24 cellular contexts compared by ENCODE assay signal in genomic region chr12:39878753-39879152, GRCh38.
DNase-seq lines count a peak whose midpoint lies in the region; ATAC-seq, FAIRE-seq and TF ChIP-seq lines count a peak whose summit lies in the region.
"Had no signal": no experiment of that assay in that cellular context is flagged by ENCODE, and none has a peak within 500 bp of the region (broad histone marks: within the 10 kb centered on the region; RNA-seq: fewer than 3 reads in every experiment).

No MANE protein-coding gene starts in this region.

- H3K9me3 ChIP-seq in A549 (peaks cover 12% of the 10 kb centered on the region; the same call in 2 of the 3 replicates), K562 (replicated peaks; ENCODE audit: control insufficient read depth, insufficient read depth, low read depth, low read length) (peaks cover 3% of the 10 kb centered on the region; the same call in 1 of the 2 replicates)
- H3K9me3 ChIP-seq: BE2C had no signal

- TF ChIP-seq RAD21 in A549 (conservative IDR thresholded peaks at IDR 0.05 in 1 of 2, IDR thresholded peaks at IDR 0.05 in 1 of 2) (no peak), K562 (CRISPR knock-in tag; conservative IDR thresholded peaks at IDR 0.05 in 1 of 2, IDR thresholded peaks at IDR 0.05 in 1 of 2) (no peak)

- DNase-seq in A549 (ENCODE audit: low read depth in 1 of 2, low spot score in 1 of 2) = no peak
- DNase-seq in K562 (ENCODE audit: extremely low read depth in 1 of 4, low spot score in 3 of 4) = no peak
- peak; percentile 5 for DNase-seq in iPS DF 19.7 (ENCODE audit: low read depth, low spot score)
- no peak for DNase-seq in RCC 7860 (ENCODE audit: low spot score)
- no peak for DNase-seq in glutamatergic neuron
- DNase-seq in KG1 (lab: John Stamatoyannopoulos, UW) = no peak
- DNase-seq: ACHN; AML-193; BE2C; Calu3; CD4-positive, alpha-beta T cell; CD8-positive, alpha-beta memory T cell; DMS53; DMS79 treated with DMSO at 0.1 percent for 48 hours; GF-D8; GOT3 had no signal

- FAIRE-seq in A549 (lab: Jason Lieb, UNC) (no peak), K562 (lab: Jason Lieb, UNC) (no peak), RCC 7860 (lab: Jason Lieb, UNC) (no peak)
- FAIRE-seq: A204.1, GM12891, GM18507, H54 had no signal

- TF ChIP-seq POLR2A in A549 (IDR thresholded peaks at IDR 0.05; ENCODE audit: low read length) (no peak), K562 (conservative IDR thresholded peaks at IDR 0.05) (no peak)

- no peak overlapping the region for H2AFZ ChIP-seq in K562 (ENCODE audit: low read depth, low read length)

- POLR2A ChIA-PET in A549 (lab: Yijun Ruan, JAX) (no interaction called here), K562 (lab: Yijun Ruan, JAX) (no interaction called here)

- in situ Hi-C loops in K562 (cut with MboI) = no loop called here

- no TSS peak for BruUV-seq in K562 (replicated peaks; lab: Mats Ljungman, UMichigan)

- H3K4me3 ChIP-seq in A549 = no peak overlapping the region
- H3K4me3 ChIP-seq in K562 = no peak overlapping the region
- H3K4me3 ChIP-seq: BLaER1 treated with 17β-estradiol and CSF1 and Interleukin-3, amounts not matched to agents 10 nM and 100 nM; HAP-1 had no signal

- H3K27me3 ChIP-seq in K562 (ENCODE audit: control insufficient read depth in 2 of 2, insufficient read depth in 2 of 2, low read length in 2 of 2) = no peaks in the 10 kb centered on the region
- H3K27me3 ChIP-seq: BLaER1 treated with 17β-estradiol and CSF1 and Interleukin-3, amounts not matched to agents 10 nM and 100 nM had no signal

- ATAC-seq in A549 (no peak), K562 (no peak)

- peaks cover 18% of the 10 kb centered on the region for H3K36me3 Mint-ChIP-seq in glutamatergic neuron (ENCODE audit: unreplicated experiment)

- TF ChIP-seq EP300 in A549 (IDR thresholded peaks at IDR 0.05) (no peak), K562 (IDR thresholded peaks at IDR 0.05; ENCODE audit: low read length) (no peak)

- no peak overlapping the region for H3K27ac Mint-ChIP-seq in glutamatergic neuron (ENCODE audit: unreplicated experiment)
- H3K27ac Mint-ChIP-seq: CD14-positive monocyte; CD4-positive, alpha-beta T cell; CD8-positive, alpha-beta memory T cell had no signal

- H3K4me1 ChIP-seq in A549 (no peaks in the 10 kb centered on the region), K562 (replicated peaks in 1 of 2; ENCODE audit: control insufficient read depth in 2 of 2, insufficient read depth in 2 of 2, low read length in 2 of 2) (no peaks in the 10 kb centered on the region)
- H3K4me1 ChIP-seq: BE2C; BLaER1 treated with 17β-estradiol and CSF1 and Interleukin-3, amounts not matched to agents 10 nM and 100 nM had no signal

- no peaks in the 10 kb centered on the region for H4K20me1 ChIP-seq in K562 (replicated peaks; ENCODE audit: control insufficient read depth, insufficient read depth, low read length)
- H4K20me1 ChIP-seq: BLaER1 treated with 17β-estradiol and CSF1 and Interleukin-3, amounts not matched to agents 10 nM and 100 nM had no signal

- peaks cover 9% of the 10 kb centered on the region for H3K4me1 Mint-ChIP-seq in glutamatergic neuron (ENCODE audit: low read depth, unreplicated experiment)
- H3K4me1 Mint-ChIP-seq: CD14-positive monocyte; CD8-positive, alpha-beta memory T cell had no signal

- H3K27ac ChIP-seq in A549 (no peak overlapping the region), K562 (ENCODE audit: extremely low read depth, low read depth, low read length) (no peak overlapping the region)
- H3K27ac ChIP-seq: 22Rv1; BLaER1 treated with 17β-estradiol and CSF1 and Interleukin-3, amounts not matched to agents 10 nM and 100 nM had no signal

- TF ChIP-seq CTCF in A549 (IDR thresholded peaks at IDR 0.05) (no peak), K562 (IDR thresholded peaks at IDR 0.05 in 2 of 3, conservative IDR thresholded peaks at IDR 0.05 in 1 of 3; ENCODE audit: insufficient read depth in 2 of 3, low read depth in 1 of 3, low read length in 3 of 3) (no peak), glutamatergic neuron (IDR thresholded peaks at IDR 0.05; ENCODE audit: partially characterized antibody, unreplicated experiment) (no peak)

- H3K9me1 ChIP-seq in K562 (ENCODE audit: control insufficient read depth, insufficient read depth, low read length) = no peaks in the 10 kb centered on the region

- intact Hi-C loops in K562 (cut with micrococcal nuclease) = no loop called here

- H3K27me3 Mint-ChIP-seq in glutamatergic neuron (ENCODE audit: unreplicated experiment) = peaks cover 2% of the 10 kb centered on the region
- H3K27me3 Mint-ChIP-seq: CD4-positive, alpha-beta T cell; CD8-positive, alpha-beta memory T cell had no signal

- peaks cover 6% of the 10 kb centered on the region for H3K9me3 Mint-ChIP-seq in glutamatergic neuron (ENCODE audit: unreplicated experiment)

- no peak overlapping the region for H3K9ac ChIP-seq in K562 (ENCODE audit: insufficient read depth in 1 of 2, low read depth in 2 of 2, low read length in 2 of 2)
- H3K9ac ChIP-seq: BLaER1 treated with 17β-estradiol and CSF1 and Interleukin-3, amounts not matched to agents 10 nM and 100 nM had no signal

- CTCF ChIA-PET in A549 (lab: Yijun Ruan, JAX) = interaction anchor here (1.2 kb wide), 1 partner anchor 8 kb away, joined by 4 read pairs; no protein-coding TSS in a partner anchor
- CTCF ChIA-PET in K562 (lab: Yijun Ruan, JAX; ENCODE audit: low intra/inter-chr PET ratio) = no interaction called here

- no peaks in the 10 kb centered on the region for H3K36me3 ChIP-seq in K562 (ENCODE audit: control insufficient read depth, insufficient read depth, low read length)
- H3K36me3 ChIP-seq: BE2C, HAP-1 had no signal

- H3K4me2 ChIP-seq in A549 (no peak overlapping the region), K562 (ENCODE audit: insufficient read depth, low read length) (no peak overlapping the region)
- H3K4me2 ChIP-seq: BLaER1 treated with 17β-estradiol and CSF1 and Interleukin-3, amounts not matched to agents 10 nM and 100 nM had no signal

- H3K79me2 ChIP-seq in K562 (ENCODE audit: control insufficient read depth, insufficient read depth, low read length) = no peaks in the 10 kb centered on the region

- no peak overlapping the region for H3K4me3 Mint-ChIP-seq in glutamatergic neuron (ENCODE audit: unreplicated experiment)
- H3K4me3 Mint-ChIP-seq: CD14-positive monocyte; CD4-positive, alpha-beta T cell; CD8-positive, alpha-beta memory T cell had no signal

TF ChIP-seq in A549, 52 proteins besides CTCF, POLR2A, EP300 and RAD21 (continues in another document):
- TF ChIP-seq ZNF302 (CRISPR knock-in tag; IDR thresholded peaks at IDR 0.05) (no peak), NFE2L2 (conservative IDR thresholded peaks at IDR 0.05; ENCODE audit: low read length) (no peak), HMGXB4 (CRISPR knock-in tag; IDR thresholded peaks at IDR 0.05; ENCODE audit: borderline replicate concordance) (no peak), ZFP36 (IDR thresholded peaks at IDR 0.05; ENCODE audit: borderline replicate concordance, partially characterized antibody) (peak; percentile 82)
- TF ChIP-seq, protein P1, sequence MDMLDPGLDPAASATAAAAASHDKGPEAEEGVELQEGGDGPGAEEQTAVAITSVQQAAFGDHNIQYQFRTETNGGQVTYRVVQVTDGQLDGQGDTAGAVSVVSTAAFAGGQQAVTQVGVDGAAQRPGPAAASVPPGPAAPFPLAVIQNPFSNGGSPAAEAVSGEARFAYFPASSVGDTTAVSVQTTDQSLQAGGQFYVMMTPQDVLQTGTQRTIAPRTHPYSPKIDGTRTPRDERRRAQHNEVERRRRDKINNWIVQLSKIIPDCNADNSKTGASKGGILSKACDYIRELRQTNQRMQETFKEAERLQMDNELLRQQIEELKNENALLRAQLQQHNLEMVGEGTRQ (IDR thresholded peaks at IDR 0.05) = no peak

TF ChIP-seq in K562, 482 proteins besides CTCF, POLR2A, EP300 and RAD21:
- no peak for TF ChIP-seq SMARCA5 (IDR thresholded peaks at IDR 0.05)
- TF ChIP-seq ZFP36 (IDR thresholded peaks at IDR 0.05; ENCODE audit: low read depth, low read length, partially characterized antibody) = peak; percentile 82
- TF ChIP-seq TSHZ1 (CRISPR knock-in tag; IDR thresholded peaks at IDR 0.05) = no peak

Comparison
In these comparisons a context has a peak if more than half of its experiments do, and no peak if none do; other contexts are left out.
1. Of the 35 proteins assayed by ChIP-seq in both K562 and A549: peak only in K562: none; only in A549: none; in both: ZFP36; in neither: 34.